25 cellular contexts compared by ENCODE assay signal in the genomic region with DNA sequence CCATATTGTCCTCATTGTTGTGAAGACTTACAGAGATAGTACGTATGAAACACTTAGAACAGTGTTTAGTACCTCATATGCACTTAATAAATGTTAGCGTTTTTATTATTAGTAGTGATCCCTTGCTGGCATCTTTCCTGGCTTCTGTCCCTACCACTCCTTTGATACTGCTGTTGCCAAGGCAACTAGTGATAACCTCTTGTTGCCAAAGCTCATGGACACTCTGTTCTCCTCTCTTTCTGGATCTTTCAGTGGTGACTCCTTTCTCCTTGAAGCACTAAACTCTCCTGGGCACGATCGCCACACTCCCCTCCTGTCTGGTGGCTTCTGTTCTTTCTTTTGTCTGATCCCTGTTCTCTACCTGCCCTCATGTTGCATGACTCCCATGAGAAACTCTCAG.
"Had no signal": no experiment of that assay in that cellular context is flagged by ENCODE, and none has a peak within 500 bp of the region (broad histone marks: within the 10 kb centered on the region; RNA-seq: fewer than 3 reads in every experiment).

No MANE protein-coding gene starts in this region.

- ATAC-seq: activated CD4-positive, alpha-beta T cell treated with anti-CD3 and anti-CD28 coated beads for 36 hours; activated naive CD4-positive, alpha-beta T cell treated with anti-CD3 and anti-CD28 coated beads, Interleukin-2, amount 50 U/mL, for 72 hours; activated T-helper 17 cell treated with anti-CD3 and anti-CD28 coated beads, Interleukin-2, amount 50 U/mL, for 72 hours; natural killer cell treated with Interleukin-12 subunit alpha and Interleukin-12 subunit beta and Interleukin-15 and Interleukin-18, amount 100 ng/mL, for 72 hours; stimulated activated naive CD8-positive, alpha-beta T cell treated with anti-CD3 and anti-CD28 coated beads, Interleukin-15, Interleukin-2, amounts not matched to agents 100 U/mL and 50 U/mL, for 24 hours had no signal

- DNase-seq: activated B cell treated with CpG ODN at 0.5 μM for 24 hours; activated CD4-positive, alpha-beta T cell treated with anti-CD3 and anti-CD28 coated beads for 36 hours; activated CD4-positive, alpha-beta T cell treated with anti-CD3 and anti-CD28 coated beads, Interleukin-2, amount 50 U/mL, for 4 hours; activated CD8-positive, alpha-beta memory T cell treated with anti-CD3 and anti-CD28 coated beads for 24 hours; activated CD8-positive, alpha-beta memory T cell treated with anti-CD3 and anti-CD28 coated beads, Interleukin-2, amount 50 U/mL, for 4 hours; activated T-cell treated with anti-CD3 and anti-CD28 coated beads, Interleukin-2, amount 50 U/mL, for 24 hours; cerebellar nuclear complex; endodermal cell; foreskin fibroblast; immature natural killer cell; left lung; spleen; stimulated activated CD4-positive, alpha-beta T cell treated with anti-CD3 and anti-CD28 coated beads, Interleukin-4, amount 100 ng/mL, for 24 hours; stimulated activated naive CD8-positive, alpha-beta T cell treated with anti-CD3 and anti-CD28 coated beads, Interleukin-15, Interleukin-2, amounts not matched to agents 100 U/mL and 50 U/mL, for 24 hours; T-helper 1 cell; upper lobe of right lung had no signal

- H3K36me3 Mint-ChIP-seq: activated naive CD4-positive, alpha-beta T cell treated with anti-CD3 and anti-CD28 coated beads, Interleukin-2, amount 50 U/mL, for 72 hours; natural killer cell treated with Interleukin-12 subunit alpha and Interleukin-12 subunit beta and Interleukin-15 and Interleukin-18, amount 100 ng/mL, for 72 hours had no signal

- H3K4me1 ChIP-seq: parathyroid adenoma had no signal

- H2AFZ ChIP-seq: hepatocyte, parathyroid adenoma had no signal

- FAIRE-seq: bronchial epithelial cell, TTC549 had no signal

- H3K36me3 ChIP-seq: left lung had no signal

- H3K9ac ChIP-seq: parathyroid adenoma had no signal

- H3K4me3 ChIP-seq: coronary artery, hepatocyte, left lung, spleen, upper lobe of right lung had no signal

- H3K9me3 ChIP-seq: left lung, spleen, upper lobe of right lung had no signal

- H3K27ac Mint-ChIP-seq: activated B cell treated with CpG ODN at 0.5 μM for 24 hours; activated CD4-positive, alpha-beta T cell treated with anti-CD3 and anti-CD28 coated beads for 36 hours; activated naive CD4-positive, alpha-beta T cell treated with anti-CD3 and anti-CD28 coated beads, Interleukin-2, amount 50 U/mL, for 72 hours; activated T-cell treated with anti-CD3 and anti-CD28 coated beads, Interleukin-2, amount 50 U/mL, for 24 hours; activated T-helper 17 cell treated with anti-CD3 and anti-CD28 coated beads, Interleukin-2, amount 50 U/mL, for 72 hours; endodermal cell; natural killer cell treated with Interleukin-12 subunit alpha and Interleukin-12 subunit beta and Interleukin-15 and Interleukin-18, amount 100 ng/mL, for 72 hours had no signal

- H3K27me3 Mint-ChIP-seq: activated B cell treated with CpG ODN at 0.5 μM for 24 hours; activated CD4-positive, alpha-beta T cell treated with anti-CD3 and anti-CD28 coated beads for 36 hours; activated T-cell treated with anti-CD3 and anti-CD28 coated beads, Interleukin-2, amount 50 U/mL, for 24 hours; activated T-helper 17 cell treated with anti-CD3 and anti-CD28 coated beads, Interleukin-2, amount 50 U/mL, for 72 hours; natural killer cell treated with Interleukin-12 subunit alpha and Interleukin-12 subunit beta and Interleukin-15 and Interleukin-18, amount 100 ng/mL, for 72 hours had no signal

- H3K4me3 Mint-ChIP-seq: activated B cell treated with CpG ODN at 0.5 μM for 24 hours; activated CD4-positive, alpha-beta T cell treated with anti-CD3 and anti-CD28 coated beads for 36 hours; activated T-cell treated with anti-CD3 and anti-CD28 coated beads, Interleukin-2, amount 50 U/mL, for 24 hours; activated T-helper 17 cell treated with anti-CD3 and anti-CD28 coated beads, Interleukin-2, amount 50 U/mL, for 72 hours; endodermal cell; immature natural killer cell; natural killer cell treated with Interleukin-12 subunit alpha and Interleukin-12 subunit beta and Interleukin-15 and Interleukin-18, amount 100 ng/mL, for 72 hours had no signal

- H3K27me3 ChIP-seq: hepatocyte, left lung, spleen, upper lobe of right lung had no signal

- H3K9me3 Mint-ChIP-seq: activated B cell treated with CpG ODN at 0.5 μM for 24 hours; activated naive CD4-positive, alpha-beta T cell treated with anti-CD3 and anti-CD28 coated beads, Interleukin-2, amount 50 U/mL, for 72 hours; activated T-cell treated with anti-CD3 and anti-CD28 coated beads, Interleukin-2, amount 50 U/mL, for 24 hours; activated T-helper 17 cell treated with anti-CD3 and anti-CD28 coated beads, Interleukin-2, amount 50 U/mL, for 72 hours; endodermal cell; immature natural killer cell; natural killer cell treated with Interleukin-12 subunit alpha and Interleukin-12 subunit beta and Interleukin-15 and Interleukin-18, amount 100 ng/mL, for 72 hours had no signal

- H3K4me2 ChIP-seq: hepatocyte had no signal

- H3K27ac ChIP-seq: coronary artery, epithelial cell of prostate, hepatocyte, left lung, parathyroid adenoma, spleen had no signal
